8 cellular contexts compared by ENCODE assay signal in genomic region chr2:227471924-227472264, GRCh38. TPM values are rescaled to one million over a fixed set of nuclear protein-coding genes. Genes with fewer than 3 reads are reported as not detected.
DNase-seq lines count a peak whose midpoint lies in the region; ATAC-seq, FAIRE-seq and TF ChIP-seq lines count a peak whose summit lies in the region.

Gene AGFG1, plus strand, starts transcription at chr2:227472156. Its CDS starts 266 bp downstream, at chr2:227472422.

- H3K4me3 ChIP-seq in astrocyte (ENCODE audit: insufficient read depth, low read depth, low read length): peak within 1 kb of the TSS; percentile 75

- peaks cover 22% of the 10 kb centered on the region for H3K4me1 ChIP-seq in astrocyte (ENCODE audit: insufficient read depth, low read length)

- H3K4me1 Mint-ChIP-seq in astrocyte (ENCODE audit: low read depth, unreplicated experiment): peaks cover 23% of the 10 kb centered on the region

- H3K9ac ChIP-seq in astrocyte (ENCODE audit: low read length): peak within 1 kb of the TSS; percentile 92

- H3K27me3 Mint-ChIP-seq in astrocyte (ENCODE audit: low read depth, unreplicated experiment): no peaks in the 10 kb centered on the region

- FAIRE-seq in astrocyte (lab: Jason Lieb, UNC): no peak

- peak within 1 kb of the TSS; percentile 58 for H3K27ac Mint-ChIP-seq in astrocyte (ENCODE audit: unreplicated experiment)

- H3K27ac ChIP-seq in astrocyte (ENCODE audit: low read depth, low read length): peak within 1 kb of the TSS; percentile 78

- no peaks in the 10 kb centered on the region for H3K9me3 ChIP-seq in astrocyte (ENCODE audit: insufficient read depth, low read depth, low read length)

- H3K9me3 Mint-ChIP-seq in astrocyte (ENCODE audit: unreplicated experiment): no peaks in the 10 kb centered on the region

- no peak within 1 kb of the TSS for H2AFZ ChIP-seq in astrocyte (ENCODE audit: low read depth, low read length)

- H3K4me3 Mint-ChIP-seq in astrocyte (ENCODE audit: unreplicated experiment): peak within 1 kb of the TSS; percentile 97

- DNase-seq in NCI-H146 (lab: John Stamatoyannopoulos, UW): peak; percentile 73
- DNase-seq in T-helper 22 cell (ENCODE audit: low read depth): peak; percentile 61
- DNase-seq in astrocyte (ENCODE audit: low read depth): no peak
- peak; percentile 92 for DNase-seq in hepatic stellate cell (ENCODE audit: low spot score)
- DNase-seq in retina: peak; percentile 95
- no peak for DNase-seq in NCI-H187 treated with DMSO at 0.1 percent for 48 hours (lab: John Stamatoyannopoulos, UW)

- ATAC-seq in GM18498 (IDR thresholded peaks at IDR 0.05; ENCODE audit: unreplicated experiment) (peak; percentile 90), HG02763 (IDR thresholded peaks at IDR 0.05; ENCODE audit: unreplicated experiment) (peak; percentile 88)

- peak; percentile 86 for TF ChIP-seq CTCF in astrocyte (IDR thresholded peaks at IDR 0.05; ENCODE audit: insufficient read depth, low read depth, low read length)

- H3K36me3 Mint-ChIP-seq in astrocyte (ENCODE audit: low read depth, unreplicated experiment): no peaks in the 10 kb centered on the region

- no peaks in the 10 kb centered on the region for H3K27me3 ChIP-seq in astrocyte (ENCODE audit: insufficient read depth, low read length)

- H3K4me2 ChIP-seq in astrocyte (ENCODE audit: low read length): peak within 1 kb of the TSS; percentile 93

- H4K20me1 ChIP-seq in astrocyte (ENCODE audit: insufficient read depth, low read length): peaks cover 38% of the 10 kb centered on the region

- H3K79me2 ChIP-seq in astrocyte (ENCODE audit: insufficient read depth, low read length): peaks cover 47% of the 10 kb centered on the region

- no peaks in the 10 kb centered on the region for H3K36me3 ChIP-seq in astrocyte (ENCODE audit: insufficient read depth, low read length)

RNA-seq across cellular contexts. Expression of gene AGFG1, which starts in this region (rescaled TPM):
- 84.1 and 87.9 TPM in 2 replicates for total RNA-seq in astrocyte

Comparison
In these comparisons a context has a peak if more than half of its experiments do, and no peak if none do; other contexts are left out.
1. DNase-seq: peak in NCI-H146 (single experiment), T-helper 22 cell (single experiment), hepatic stellate cell (single experiment) and retina (single experiment); none in astrocyte (single experiment) and NCI-H187 treated with DMSO at 0.1 percent for 48 hours (single experiment).